In the genomic region with DNA sequence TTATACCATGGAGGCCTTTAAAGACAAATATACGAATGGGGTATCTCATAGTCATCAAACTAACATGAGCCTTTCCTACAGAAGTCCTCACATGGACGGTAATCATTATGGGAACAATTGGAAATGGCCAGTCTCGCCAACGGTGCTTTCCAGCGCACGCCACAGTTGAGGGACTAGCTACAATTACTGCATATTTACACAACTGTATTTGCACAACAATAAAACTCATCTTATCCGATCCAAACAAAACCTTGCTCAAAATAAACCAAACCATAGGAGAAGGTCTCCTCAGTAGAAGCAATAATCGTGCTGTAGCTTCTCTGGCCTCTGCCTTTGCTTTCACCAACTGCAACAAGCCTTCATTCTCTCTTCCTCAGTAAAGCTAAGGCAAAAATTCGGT, we compare ENCODE assay signal across 20 cellular contexts. TPM values are rescaled to one million over a fixed set of nuclear protein-coding genes. Genes with fewer than 3 reads are reported as not detected.
DNase-seq lines count a peak whose midpoint lies in the region; ATAC-seq, FAIRE-seq and TF ChIP-seq lines count a peak whose summit lies in the region.
"Had no signal": no experiment of that assay in that cellular context is flagged by ENCODE, and none has a peak within 500 bp of the region (broad histone marks: within the 10 kb centered on the region; RNA-seq: fewer than 3 reads in every experiment).

No MANE protein-coding gene starts in this region.

- POLR2A ChIA-PET in HepG2 (lab: Yijun Ruan, JAX): no interaction called here

- H3K4me1 ChIP-seq in HepG2 (ENCODE audit: insufficient read depth, low read length): peaks cover 73% of the 10 kb centered on the region

- in situ Hi-C loops in HepG2 (cut with HindIII; ENCODE audit: extremely low pct_ligation_motif_present, low pct_unique_long_range_greater_than_20kb): no loop called here

- no peaks in the 10 kb centered on the region for H3K9me3 ChIP-seq in HepG2 (ENCODE audit: low read length)
- H3K9me3 ChIP-seq: heart left ventricle, spleen, testis had no signal

- ATAC-seq in HepG2 (no peak), SK-N-SH treated with all-trans-retinoic acid at 6 μM for 48 hours (no peak), HG03520 (IDR thresholded peaks at IDR 0.05; ENCODE audit: unreplicated experiment) (no peak)
- ATAC-seq: activated CD4-positive, CD25-positive, alpha-beta regulatory T cell treated with anti-CD3 and anti-CD28 coated beads, Interleukin-2, amount 50 U/mL, for 24 hours; heart left ventricle; T-helper 17 cell had no signal

- peaks cover 4% of the 10 kb centered on the region; the same call in 1 of the 2 replicates for H4K20me1 ChIP-seq in HepG2 (ENCODE audit: insufficient read depth, low read length)

- FAIRE-seq in GM12892 (lab: Jason Lieb, UNC) (peak; percentile 17), HepG2 (lab: Jason Lieb, UNC) (no peak)
- FAIRE-seq: GM12891 had no signal

- no peak overlapping the region for H3K27ac ChIP-seq in HepG2 (ENCODE audit: extremely low read length, insufficient read depth, low read length)
- H3K27ac ChIP-seq: heart left ventricle, spleen, testis had no signal

- DNase-seq in GM12892 (ENCODE audit: insufficient read length) (no peak), NCI-H146 (lab: John Stamatoyannopoulos, UW) (peak; percentile 90), NCI-H748 (lab: John Stamatoyannopoulos, UW; ENCODE audit: unreplicated experiment) (peak; percentile 92), HepG2 (ENCODE audit: low spot score) (no peak), cerebellar nuclear complex (lab: John Stamatoyannopoulos, UW) (no peak)
- DNase-seq in stimulated activated CD4-positive, alpha-beta T cell treated with anti-CD3 and anti-CD28 coated beads, Interleukin-4, amount 100 ng/mL, for 4 hours: no peak
- DNase-seq: effector CD8-positive, alpha-beta T cell; GF-D8; heart left ventricle; islet precursor cell; Karpas-422; mesendoderm; NCI-H1694; spleen; T-helper 17 cell; testis had no signal

- peaks cover 92% of the 10 kb centered on the region for H3K79me2 ChIP-seq in HepG2 (ENCODE audit: insufficient read depth, low read length)

- no peak for TF ChIP-seq CTCF in HepG2 (CRISPR knock-in tag; IDR thresholded peaks at IDR 0.05)

- no peak overlapping the region for H3K4me3 ChIP-seq in HepG2 (replicated peaks in 1 of 3; ENCODE audit: insufficient read depth in 1 of 3, low read depth in 2 of 3, low read length in 3 of 3)
- H3K4me3 ChIP-seq: heart left ventricle, spleen, testis had no signal

- no peak for TF ChIP-seq RAD21 in HepG2 (CRISPR knock-in tag; IDR thresholded peaks at IDR 0.05)

- WGBS in HepG2 (ENCODE audit: low lambda C conversion rate): 90% methylated on average over 9 of the region's 9 CpGs

- CTCF ChIA-PET in HepG2 (lab: Yijun Ruan, JAX; ENCODE audit: low intra/inter-chr PET ratio, low total read pairs): no interaction called here

- no peak overlapping the region for H2AFZ ChIP-seq in HepG2 (ENCODE audit: low read length)

- no peak overlapping the region for H3K9ac ChIP-seq in HepG2 (ENCODE audit: insufficient read depth, low read depth, low read length)

- intact Hi-C loops in HepG2 (cut with micrococcal nuclease; ENCODE audit: unreplicated experiment): no loop called here

- 0 out of 5 replicates have a peak, but pooled peaks cover 0 to 1% of the 10 kb centered on the region in 2 experiments for H3K36me3 ChIP-seq in HepG2 (replicated peaks in 1 of 2; ENCODE audit: control insufficient read depth in 1 of 2, insufficient read depth in 2 of 2, low read length in 2 of 2)
- H3K36me3 ChIP-seq: heart left ventricle, spleen had no signal

- TF ChIP-seq POLR2A in GM12892 (IDR thresholded peaks at IDR 0.05; ENCODE audit: low read depth, low read length) (no peak), HepG2 (IDR thresholded peaks at IDR 0.05; ENCODE audit: insufficient read depth in 1 of 2, low read depth in 2 of 2, low read length in 2 of 2) (no peak)

- BruUV-seq in HepG2 (replicated peaks; lab: Mats Ljungman, UMichigan): no TSS peak

- H3K4me2 ChIP-seq in HepG2 (ENCODE audit: low read depth, low read length): peak overlapping the region; percentile 5; the same call in 1 of the 2 replicates

- no peak for TF ChIP-seq EP300 in HepG2 (IDR thresholded peaks at IDR 0.05; ENCODE audit: low read depth in 2 of 2, low read length in 2 of 2)
- no peak for TF ChIP-seq EP300 in HepG2 (CRISPR knock-in tag; IDR thresholded peaks at IDR 0.05; ENCODE audit: borderline replicate concordance)

- no peaks in the 10 kb centered on the region; a peak in 1 of 5 replicates for H3K27me3 ChIP-seq in HepG2 (ENCODE audit: control insufficient read depth in 1 of 2, insufficient read depth in 2 of 2, low read length in 2 of 2)
- H3K27me3 ChIP-seq: testis had no signal

TF ChIP-seq in HepG2, 621 proteins besides CTCF, POLR2A, EP300 and RAD21 (continues in another document):
- TF ChIP-seq, protein P1, sequence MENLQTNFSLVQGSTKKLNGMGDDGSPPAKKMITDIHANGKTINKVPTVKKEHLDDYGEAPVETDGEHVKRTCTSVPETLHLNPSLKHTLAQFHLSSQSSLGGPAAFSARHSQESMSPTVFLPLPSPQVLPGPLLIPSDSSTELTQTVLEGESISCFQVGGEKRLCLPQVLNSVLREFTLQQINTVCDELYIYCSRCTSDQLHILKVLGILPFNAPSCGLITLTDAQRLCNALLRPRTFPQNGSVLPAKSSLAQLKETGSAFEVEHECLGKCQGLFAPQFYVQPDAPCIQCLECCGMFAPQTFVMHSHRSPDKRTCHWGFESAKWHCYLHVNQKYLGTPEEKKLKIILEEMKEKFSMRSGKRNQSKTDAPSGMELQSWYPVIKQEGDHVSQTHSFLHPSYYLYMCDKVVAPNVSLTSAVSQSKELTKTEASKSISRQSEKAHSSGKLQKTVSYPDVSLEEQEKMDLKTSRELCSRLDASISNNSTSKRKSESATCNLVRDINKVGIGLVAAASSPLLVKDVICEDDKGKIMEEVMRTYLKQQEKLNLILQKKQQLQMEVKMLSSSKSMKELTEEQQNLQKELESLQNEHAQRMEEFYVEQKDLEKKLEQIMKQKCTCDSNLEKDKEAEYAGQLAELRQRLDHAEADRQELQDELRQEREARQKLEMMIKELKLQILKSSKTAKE (CRISPR knock-in tag; IDR thresholded peaks at IDR 0.05; ENCODE audit: borderline replicate concordance): no peak
- TF ChIP-seq SMYD3 (CRISPR knock-in tag; IDR thresholded peaks at IDR 0.05): no peak
- no peak for TF ChIP-seq PTBP1 (IDR thresholded peaks at IDR 0.05; ENCODE audit: low read depth, low read length, poor library complexity, severe bottlenecking)
- no peak for TF ChIP-seq ATF7-NPFF (CRISPR knock-in tag; IDR thresholded peaks at IDR 0.05; ENCODE audit: low read depth)
- TF ChIP-seq KDM4B (CRISPR knock-in tag; IDR thresholded peaks at IDR 0.05): no peak
- no peak for TF ChIP-seq SOX13 (IDR thresholded peaks at IDR 0.05)
- TF ChIP-seq SOX13 (CRISPR knock-in tag; conservative IDR thresholded peaks at IDR 0.05 in 1 of 2, IDR thresholded peaks at IDR 0.05 in 1 of 2): no peak

TF ChIP-seq in SK-N-SH treated with all-trans-retinoic acid at 6 μM for 48 hours, 23 proteins besides CTCF, POLR2A, EP300 and RAD21 (continues in another document):
- no peak for TF ChIP-seq ZNF70 (CRISPR knock-in tag; IDR thresholded peaks at IDR 0.05)
- TF ChIP-seq ESRRG (CRISPR knock-in tag; IDR thresholded peaks at IDR 0.05): no peak
- TF ChIP-seq ZFP3 (CRISPR knock-in tag; IDR thresholded peaks at IDR 0.05): no peak
- TF ChIP-seq OSR1 (CRISPR knock-in tag; IDR thresholded peaks at IDR 0.05): no peak
- no peak for TF ChIP-seq ZNF8 (CRISPR knock-in tag; IDR thresholded peaks at IDR 0.05)
- TF ChIP-seq, protein P2, sequence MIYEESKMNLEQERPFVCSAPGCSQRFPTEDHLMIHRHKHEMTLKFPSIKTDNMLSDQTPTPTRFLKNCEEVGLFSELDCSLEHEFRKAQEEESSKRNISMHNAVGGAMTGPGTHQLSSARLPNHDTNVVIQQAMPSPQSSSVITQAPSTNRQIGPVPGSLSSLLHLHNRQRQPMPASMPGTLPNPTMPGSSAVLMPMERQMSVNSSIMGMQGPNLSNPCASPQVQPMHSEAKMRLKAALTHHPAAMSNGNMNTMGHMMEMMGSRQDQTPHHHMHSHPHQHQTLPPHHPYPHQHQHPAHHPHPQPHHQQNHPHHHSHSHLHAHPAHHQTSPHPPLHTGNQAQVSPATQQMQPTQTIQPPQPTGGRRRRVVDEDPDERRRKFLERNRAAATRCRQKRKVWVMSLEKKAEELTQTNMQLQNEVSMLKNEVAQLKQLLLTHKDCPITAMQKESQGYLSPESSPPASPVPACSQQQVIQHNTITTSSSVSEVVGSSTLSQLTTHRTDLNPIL (CRISPR knock-in tag; IDR thresholded peaks at IDR 0.05; ENCODE audit: low read depth): no peak
- no peak for TF ChIP-seq TCF4 (CRISPR knock-in tag; IDR thresholded peaks at IDR 0.05; ENCODE audit: borderline replicate concordance)

RNA-seq across cellular contexts. Expression of a gene that starts 5.9 kb away (rescaled TPM):
- polyA plus RNA-seq in GM12892 (2012; ENCODE audit: missing spikeins): 13.6 TPM
- 62.2 and 122 TPM in 2 replicates for total RNA-seq in HepG2 (2016; rRNA removed; fragmentation: Illumina TruSeq; extraction: Trizol)
- 20.6 and 22.4 TPM in 2 replicates for total RNA-seq in HepG2 (2016; cell fraction: cytosol; rRNA removed; fragmentation: Illumina TruSeq; extraction: Trizol; ENCODE audit: low read depth)
- 50.3 and 115 TPM in 2 replicates for total RNA-seq in HepG2 (2016; cell fraction: insoluble cytoplasmic fraction; rRNA removed; fragmentation: Illumina TruSeq; extraction: Trizol)
- 22.9 and 28.5 TPM in 2 replicates for total RNA-seq in HepG2 (2016; cell fraction: membrane; rRNA removed; fragmentation: Illumina TruSeq; extraction: Trizol)
- total RNA-seq in HepG2 (2016; cell fraction: nucleus; rRNA removed; fragmentation: Illumina TruSeq; extraction: Trizol): 159 and 163 TPM in 2 replicates
- 61.6 and 71.3 TPM in 2 replicates for polyA plus RNA-seq in HepG2 (2011; rRNA removed)
- 52.5 and 58.8 TPM in 2 replicates for polyA plus RNA-seq in HepG2 (2011; cell fraction: cytosol; rRNA removed)
- polyA plus RNA-seq in HepG2 (2011; cell fraction: nucleus; rRNA removed): 32.4 and 35.9 TPM in 2 replicates
- polyA plus RNA-seq in HepG2 (2012): 84.1 and 86.8 TPM in 2 replicates
- 8.7 and 9.1 TPM in 2 replicates for polyA plus RNA-seq in HepG2 (2016; cell fraction: cytosol; fragmentation: Illumina TruSeq; extraction: Trizol; ENCODE audit: low read depth)
- 40.6 and 51.1 TPM in 2 replicates for polyA plus RNA-seq in HepG2 (2016; cell fraction: insoluble cytoplasmic fraction; fragmentation: Illumina TruSeq; extraction: Trizol; ENCODE audit: low read depth)
- polyA plus RNA-seq in HepG2 (2016; cell fraction: membrane; fragmentation: Illumina TruSeq; extraction: Trizol; ENCODE audit: low read depth): 8.6 and 11.4 TPM in 2 replicates
- 126 and 127 TPM in 2 replicates for polyA plus RNA-seq in HepG2 (2016; cell fraction: nucleus; fragmentation: Illumina TruSeq; extraction: Trizol; ENCODE audit: insufficient read depth, low read depth)
- 78.2 TPM in 1 of 2 replicates, not detected in the other for polyA minus RNA-seq in HepG2 (2011; rRNA and poly(A)+ RNA removed; ENCODE audit: low replicate concordance)
- polyA minus RNA-seq in HepG2 (2011; cell fraction: cytosol; rRNA and poly(A)+ RNA removed): 56.0 and 62.6 TPM in 2 replicates
- polyA minus RNA-seq in HepG2 (2011; cell fraction: nucleus; rRNA and poly(A)+ RNA removed): 161 and 188 TPM in 2 replicates

Comparison
In these comparisons a context has a peak if more than half of its experiments do, and no peak if none do; other contexts are left out.
1. DNase-seq: peak in NCI-H146 (single experiment) and NCI-H748 (single experiment); none in GM12892 (single experiment), HepG2 (single experiment), stimulated activated CD4-positive, alpha-beta T cell treated with anti-CD3 and anti-CD28 coated beads, Interleukin-4, amount 100 ng/mL, for 4 hours (0 of 2) and cerebellar nuclear complex (0 of 2).